In genomic region chr15:26531489-26531888, GRCh38 we compare ENCODE assay signal across 26 cellular contexts.
"Had no signal": no experiment of that assay in that cellular context is flagged by ENCODE, and none has a peak within 500 bp of the region (broad histone marks: within the 10 kb centered on the region; RNA-seq: fewer than 3 reads in every experiment).

No MANE protein-coding gene starts in this region.

- H3K36me3 ChIP-seq: colonic mucosa, esophagus squamous epithelium, gastrocnemius medialis, heart right ventricle, left lung, lower lobe of right lung had no signal

- DNase-seq: colonic mucosa; cortex of kidney; effector CD8-positive, alpha-beta T cell; effector memory CD8-positive, alpha-beta T cell; endodermal cell; erythroblast; esophagus squamous epithelium; foreskin fibroblast; foreskin melanocyte; gastrocnemius medialis; glutamatergic neuron; head of caudate nucleus; heart right ventricle; hippocampal formation; left cardiac atrium; left lung; left ventricle myocardium superior; lower lobe of right lung; mesenchymal stem cell; midbrain; naive thymus-derived CD4-positive, alpha-beta T cell; natural killer cell had no signal

- FAIRE-seq: endometrium, islet of Langerhans had no signal

- ATAC-seq: effector memory CD8-positive, alpha-beta T cell; esophagus mucosa; gastrocnemius medialis; heart right ventricle; left cardiac atrium; left lung; left ventricle myocardium superior; lower lobe of right lung; naive thymus-derived CD4-positive, alpha-beta T cell; natural killer cell had no signal

- H3K4me1 ChIP-seq: colonic mucosa, esophagus squamous epithelium, gastrocnemius medialis, heart right ventricle, left lung, lower lobe of right lung had no signal

- H3K9me3 ChIP-seq: colonic mucosa, gastrocnemius medialis, lower lobe of right lung had no signal

- H3K4me3 ChIP-seq: colonic mucosa, esophagus squamous epithelium, gastrocnemius medialis, heart right ventricle, left lung, lower lobe of right lung had no signal

- H3K27me3 ChIP-seq: colonic mucosa, esophagus squamous epithelium, gastrocnemius medialis, heart right ventricle, left lung had no signal

- H3K27ac ChIP-seq: colonic mucosa, epithelial cell of prostate, esophagus squamous epithelium, gastrocnemius medialis, heart right ventricle, left lung, lower lobe of right lung had no signal
